ENCODE assay signal across 24 cellular contexts in the genomic region with DNA sequence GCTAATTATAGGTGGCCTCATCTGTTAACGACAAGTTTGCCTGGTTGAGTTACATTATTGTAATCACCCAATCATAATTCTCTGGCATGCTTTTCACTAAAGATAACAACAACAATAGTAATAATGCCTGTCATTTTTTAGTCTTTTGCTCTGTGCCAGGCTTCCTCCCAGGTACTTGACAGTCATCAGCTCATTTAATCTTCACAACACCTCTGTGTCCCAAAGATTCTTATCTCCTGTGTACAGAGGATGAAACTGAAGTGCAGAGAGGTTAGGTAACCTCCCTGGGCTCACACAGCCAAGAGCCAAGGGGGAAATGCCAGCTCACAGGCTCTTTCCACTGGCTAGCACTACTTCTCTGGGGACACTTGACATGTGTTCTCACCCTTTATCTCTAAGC.
"Had no signal": no experiment of that assay in that cellular context is flagged by ENCODE, and none has a peak within 500 bp of the region (broad histone marks: within the 10 kb centered on the region; RNA-seq: fewer than 3 reads in every experiment).

No MANE protein-coding gene starts in this region.

- H3K27ac ChIP-seq: coronary artery, epithelial cell of prostate, esophagus squamous epithelium, left lung, lower lobe of right lung had no signal

- H3K4me3 ChIP-seq: coronary artery, esophagus squamous epithelium, gastrocnemius medialis, heart right ventricle, left lung, lower lobe of right lung, mucosa of descending colon had no signal

- FAIRE-seq: colon, endometrium, islet of Langerhans, keratinocyte had no signal

- H3K27me3 ChIP-seq: esophagus squamous epithelium, gastrocnemius medialis, heart right ventricle, left lung had no signal

- H3K36me3 ChIP-seq: esophagus squamous epithelium, gastrocnemius medialis, heart right ventricle, left lung, lower lobe of right lung had no signal

- DNase-seq: effector CD8-positive, alpha-beta T cell; effector memory CD8-positive, alpha-beta T cell; endodermal cell; erythroblast; esophagus squamous epithelium; foreskin fibroblast; foreskin melanocyte; gastrocnemius medialis; glutamatergic neuron; head of caudate nucleus; heart right ventricle; hippocampal formation; left cardiac atrium; left ventricle myocardium superior; lower lobe of right lung; mesenchymal stem cell; mucosa of descending colon had no signal

- H3K9me3 ChIP-seq: esophagus squamous epithelium, gastrocnemius medialis, heart right ventricle, left lung, lower lobe of right lung, mucosa of descending colon had no signal
